ENCODE assay signal across 1 cellular context in genomic region chr4:118417325-118417724, GRCh38.
TF ChIP-seq lines count a peak whose summit lies in the region.

No MANE protein-coding gene starts in this region.

TF ChIP-seq in IMR-90, 13 proteins besides CTCF, POLR2A, EP300 and RAD21 (continued from another document):
- TF ChIP-seq, protein P1, sequence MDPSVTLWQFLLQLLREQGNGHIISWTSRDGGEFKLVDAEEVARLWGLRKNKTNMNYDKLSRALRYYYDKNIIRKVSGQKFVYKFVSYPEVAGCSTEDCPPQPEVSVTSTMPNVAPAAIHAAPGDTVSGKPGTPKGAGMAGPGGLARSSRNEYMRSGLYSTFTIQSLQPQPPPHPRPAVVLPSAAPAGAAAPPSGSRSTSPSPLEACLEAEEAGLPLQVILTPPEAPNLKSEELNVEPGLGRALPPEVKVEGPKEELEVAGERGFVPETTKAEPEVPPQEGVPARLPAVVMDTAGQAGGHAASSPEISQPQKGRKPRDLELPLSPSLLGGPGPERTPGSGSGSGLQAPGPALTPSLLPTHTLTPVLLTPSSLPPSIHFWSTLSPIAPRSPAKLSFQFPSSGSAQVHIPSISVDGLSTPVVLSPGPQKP (IDR thresholded peaks at IDR 0.05; ENCODE audit: borderline replicate concordance, low read depth, low read length) = no peak
- TF ChIP-seq FOS (IDR thresholded peaks at IDR 0.05; ENCODE audit: low read depth, low read length) = no peak
